ENCODE assay signal across 8 cellular contexts in genomic region chr5:124742983-124743533, GRCh38. TPM values are rescaled to one million over a fixed set of nuclear protein-coding genes. Genes with fewer than 3 reads are reported as not detected.
DNase-seq lines count a peak whose midpoint lies in the region; ATAC-seq and TF ChIP-seq lines count a peak whose summit lies in the region.

No MANE protein-coding gene starts in this region.

- no peaks in the 10 kb centered on the region for H3K36me3 Mint-ChIP-seq in mesothelial cell of epicardium
- H3K36me3 Mint-ChIP-seq in activated T-cell treated with anti-CD3 and anti-CD28 coated beads, Interleukin-2, amount 50 U/mL, for 4 hours (ENCODE audit: insufficient read depth) = no peaks in the 10 kb centered on the region

- H3K4me2 ChIP-seq in BLaER1 treated with 17β-estradiol and CSF1 and Interleukin-3, amounts not matched to agents 10 nM and 100 nM = peak overlapping the region; percentile 92 to 100 (median 96)

- H3K9ac ChIP-seq in BLaER1 treated with 17β-estradiol and CSF1 and Interleukin-3, amounts not matched to agents 10 nM and 100 nM = peak overlapping the region in 10 of 11 experiments; percentile 77 to 90 (median 86); a peak in 19 of 22 replicates
- H3K9ac ChIP-seq in mucosa of stomach (ENCODE audit: low read length) = peak overlapping the region; percentile 89

- H3K4me1 Mint-ChIP-seq in mesothelial cell of epicardium = peaks cover 22% of the 10 kb centered on the region
- peaks cover 4% of the 10 kb centered on the region for H3K4me1 Mint-ChIP-seq in activated T-cell treated with anti-CD3 and anti-CD28 coated beads, Interleukin-2, amount 50 U/mL, for 4 hours (ENCODE audit: low read depth)

- DNase-seq in HK-2 (ENCODE audit: unreplicated experiment) (peak; percentile 60), caudate nucleus (lab: John Stamatoyannopoulos, UW) (no peak), SHP77 treated with DMSO at 0.1 percent for 48 hours (lab: John Stamatoyannopoulos, UW) (no peak), mesothelial cell of epicardium (ENCODE audit: low spot score in 2 of 2, unreplicated experiment in 2 of 2) (no peak)
- DNase-seq in activated T-cell treated with anti-CD3 and anti-CD28 coated beads, Interleukin-2, amount 50 U/mL, for 4 hours = no peak
- DNase-seq in stimulated activated CD4-positive, alpha-beta T cell treated with anti-CD3 and anti-CD28 coated beads, Interleukin-15, amount 100 ng/mL, for 24 hours = no peak

- no peaks in the 10 kb centered on the region for H3K9me3 ChIP-seq in BLaER1 treated with 17β-estradiol and CSF1 and Interleukin-3, amounts not matched to agents 10 nM and 100 nM (replicated peaks in 1 of 11)
- H3K9me3 ChIP-seq in mucosa of stomach (ENCODE audit: control insufficient read depth, low read length) = no peaks in the 10 kb centered on the region

- no peak overlapping the region for H3K27ac Mint-ChIP-seq in mesothelial cell of epicardium

- H4K20me1 ChIP-seq in BLaER1 treated with 17β-estradiol and CSF1 and Interleukin-3, amounts not matched to agents 10 nM and 100 nM = peaks cover 0 to 63% (median 4%) of the 10 kb centered on the region in 11 experiments; a peak in 8 of 22 replicates

- peak overlapping the region in 8 of 11 experiments; percentile 74 to 92 (median 88); a peak in 16 of 22 replicates for H3K27ac ChIP-seq in BLaER1 treated with 17β-estradiol and CSF1 and Interleukin-3, amounts not matched to agents 10 nM and 100 nM
- H3K27ac ChIP-seq in caudate nucleus (ENCODE audit: low read depth, low read length) = peak overlapping the region; percentile 46

- peak overlapping the region; percentile 60 to 98 (median 76); a peak in 19 of 20 replicates for H3K4me3 ChIP-seq in BLaER1 treated with 17β-estradiol and CSF1 and Interleukin-3, amounts not matched to agents 10 nM and 100 nM
- peak overlapping the region; percentile 21 for H3K4me3 ChIP-seq in mucosa of stomach (ENCODE audit: low read length)

- H3K4me1 ChIP-seq in BLaER1 treated with 17β-estradiol and CSF1 and Interleukin-3, amounts not matched to agents 10 nM and 100 nM = peaks cover 30 to 88% (median 73%) of the 10 kb centered on the region in 10 experiments
- peaks cover 40% of the 10 kb centered on the region for H3K4me1 ChIP-seq in mucosa of stomach (ENCODE audit: control insufficient read depth, insufficient read depth, low read length)

- no peak overlapping the region for H3K4me3 Mint-ChIP-seq in mesothelial cell of epicardium
- H3K4me3 Mint-ChIP-seq in activated T-cell treated with anti-CD3 and anti-CD28 coated beads, Interleukin-2, amount 50 U/mL, for 4 hours = no peak overlapping the region

- no peak for ATAC-seq in activated T-cell treated with anti-CD3 and anti-CD28 coated beads, Interleukin-2, amount 50 U/mL, for 4 hours

- peaks cover 0 to 45% (median 0%) of the 10 kb centered on the region in 11 experiments; a peak in 2 of 22 replicates for H3K36me3 ChIP-seq in BLaER1 treated with 17β-estradiol and CSF1 and Interleukin-3, amounts not matched to agents 10 nM and 100 nM
- no peaks in the 10 kb centered on the region for H3K36me3 ChIP-seq in mucosa of stomach (ENCODE audit: control insufficient read depth, insufficient read depth, low read length)

- peaks cover 0 to 12% (median 0%) of the 10 kb centered on the region in 11 experiments; a peak in 3 of 22 replicates for H3K27me3 ChIP-seq in BLaER1 treated with 17β-estradiol and CSF1 and Interleukin-3, amounts not matched to agents 10 nM and 100 nM
- no peaks in the 10 kb centered on the region for H3K27me3 ChIP-seq in mucosa of stomach (ENCODE audit: control insufficient read depth, insufficient read depth, low read length)

- no peaks in the 10 kb centered on the region for H3K9me3 Mint-ChIP-seq in mesothelial cell of epicardium
- no peaks in the 10 kb centered on the region for H3K9me3 Mint-ChIP-seq in activated T-cell treated with anti-CD3 and anti-CD28 coated beads, Interleukin-2, amount 50 U/mL, for 4 hours

- no peaks in the 10 kb centered on the region for H3K27me3 Mint-ChIP-seq in mesothelial cell of epicardium (ENCODE audit: low read depth)
- H3K27me3 Mint-ChIP-seq in activated T-cell treated with anti-CD3 and anti-CD28 coated beads, Interleukin-2, amount 50 U/mL, for 4 hours (ENCODE audit: low read depth) = peaks cover 22% of the 10 kb centered on the region

- TF ChIP-seq CTCF in mesothelial cell of epicardium (IDR thresholded peaks at IDR 0.05; ENCODE audit: unreplicated experiment) = no peak

RNA-seq across cellular contexts. Expression of gene ZNF608, which starts 3.4 kb away (rescaled TPM):
- total RNA-seq in mesothelial cell of epicardium = 31.8 to 35.0 TPM (median 34.3 TPM) in 3 replicates
- under 1 TPM; 0.10 to 0.29 (median 0.16) TPM for total RNA-seq in activated T-cell treated with anti-CD3 and anti-CD28 coated beads, Interleukin-2, amount 50 U/mL, for 4 hours

Comparison
In these comparisons a context has a peak if more than half of its experiments do, and no peak if none do; other contexts are left out.
1. RNA of gene ZNF608, which starts 3.4 kb away (total RNA-seq): 31.8 to 35.0 TPM in mesothelial cell of epicardium; 0.10 to 0.29 TPM in activated T-cell treated with anti-CD3 and anti-CD28 coated beads, Interleukin-2, amount 50 U/mL, for 4 hours; every median in the first group is over 10 times any median in the second.